24 cellular contexts compared by ENCODE assay signal in genomic region chr1:171661076-171661650, GRCh38. TPM values are rescaled to one million over a fixed set of nuclear protein-coding genes. Genes with fewer than 3 reads are reported as not detected.
DNase-seq lines count a peak whose midpoint lies in the region; ATAC-seq, FAIRE-seq and TF ChIP-seq lines count a peak whose summit lies in the region.
"Had no signal": no experiment of that assay in that cellular context is flagged by ENCODE, and none has a peak within 500 bp of the region (broad histone marks: within the 10 kb centered on the region; RNA-seq: fewer than 3 reads in every experiment).

No MANE protein-coding gene starts in this region.

- H3K4me3 ChIP-seq in bronchial epithelial cell (ENCODE audit: low read depth, low read length), result no peak overlapping the region
- H3K4me3 ChIP-seq in CD8-positive, alpha-beta memory T cell (ENCODE audit: low read length), result no peak overlapping the region
- H3K4me3 ChIP-seq: MG63 had no signal

- FAIRE-seq in bronchial epithelial cell (lab: Jason Lieb, UNC), result no peak
- FAIRE-seq: A204.1 had no signal

- no peak overlapping the region for H3K27ac ChIP-seq in CD8-positive, alpha-beta memory T cell (ENCODE audit: low read depth, low read length)

- H3K27me3 Mint-ChIP-seq in Calu3 (ENCODE audit: unreplicated experiment), result no peaks in the 10 kb centered on the region
- no peaks in the 10 kb centered on the region for H3K27me3 Mint-ChIP-seq in neural crest cell (ENCODE audit: low read depth)
- peaks cover 4 to 13% of the 10 kb centered on the region in 2 donors for H3K27me3 Mint-ChIP-seq in CD8-positive, alpha-beta memory T cell
- no peaks in the 10 kb centered on the region for H3K27me3 Mint-ChIP-seq in activated T-helper 17 cell treated with anti-CD3 and anti-CD28 coated beads, Interleukin-2, amount 50 U/mL, for 72 hours

- no TSS peak for BruUV-seq in Calu3 (replicated peaks; lab: Mats Ljungman, UMichigan)

- H3K9me3 Mint-ChIP-seq in Calu3 (ENCODE audit: low read depth, unreplicated experiment) (peaks cover 3% of the 10 kb centered on the region), neural crest cell (no peaks in the 10 kb centered on the region)
- no peaks in the 10 kb centered on the region for H3K9me3 Mint-ChIP-seq in CD8-positive, alpha-beta memory T cell
- H3K9me3 Mint-ChIP-seq in activated T-helper 17 cell treated with anti-CD3 and anti-CD28 coated beads, Interleukin-2, amount 50 U/mL, for 72 hours, result no peaks in the 10 kb centered on the region
- H3K9me3 Mint-ChIP-seq: CD4-positive, alpha-beta T cell had no signal

- no peaks in the 10 kb centered on the region for H3K36me3 ChIP-seq in bronchial epithelial cell (ENCODE audit: control insufficient read depth, insufficient read depth, low read length)
- no peaks in the 10 kb centered on the region for H3K36me3 ChIP-seq in CD8-positive, alpha-beta memory T cell (ENCODE audit: insufficient read depth, low read length)
- H3K36me3 ChIP-seq: MG63 had no signal

- no peak for TF ChIP-seq CTCF in Calu3 (IDR thresholded peaks at IDR 0.05; ENCODE audit: unreplicated experiment)
- TF ChIP-seq CTCF in bronchial epithelial cell (IDR thresholded peaks at IDR 0.05; ENCODE audit: insufficient read depth, low read length, severe bottlenecking), result no peak
- TF ChIP-seq CTCF in neural crest cell (conservative IDR thresholded peaks at IDR 0.05), result no peak

- ATAC-seq in activated T-helper 17 cell treated with anti-CD3 and anti-CD28 coated beads, Interleukin-2, amount 50 U/mL, for 72 hours (replicated peaks), result no peak
- ATAC-seq in HG02642 (IDR thresholded peaks at IDR 0.05; ENCODE audit: poor library complexity, unreplicated experiment), result no peak
- ATAC-seq in HG03565 (IDR thresholded peaks at IDR 0.05; ENCODE audit: unreplicated experiment), result no peak

- CTCF ChIA-PET in Calu3 (lab: Charles Lee), result no interaction called here
- CTCF ChIA-PET in CD8-positive, alpha-beta memory T cell (lab: Charles Lee), result interaction anchor here (1.5 kb wide), 1 partner anchor 16 kb away, joined by 5 read pairs; no protein-coding TSS in a partner anchor

- no peaks in the 10 kb centered on the region for H3K36me3 Mint-ChIP-seq in Calu3 (ENCODE audit: insufficient read depth, unreplicated experiment)
- H3K36me3 Mint-ChIP-seq in neural crest cell (ENCODE audit: low read depth), result no peaks in the 10 kb centered on the region
- no peaks in the 10 kb centered on the region for H3K36me3 Mint-ChIP-seq in CD8-positive, alpha-beta memory T cell
- H3K36me3 Mint-ChIP-seq in activated T-helper 17 cell treated with anti-CD3 and anti-CD28 coated beads, Interleukin-2, amount 50 U/mL, for 72 hours (ENCODE audit: low read depth), result no peaks in the 10 kb centered on the region

- TF ChIP-seq RAD21 in Ishikawa (IDR thresholded peaks at IDR 0.05; ENCODE audit: low read depth), result no peak

- DNase-seq in Calu3 (peak; percentile 30), bronchial epithelial cell (ENCODE audit: low read depth) (peak; percentile 60), neural crest cell (ENCODE audit: low read depth, low spot score) (no peak)
- no peak for DNase-seq in CD8-positive, alpha-beta memory T cell
- DNase-seq: CD4-positive, alpha-beta T cell; DMS79; H7; MG63; NCI-H1048; NCI-H1436; NCI-H2029; NCI-H2171 treated with DMSO at 0.1 percent for 48 hours; NCI-H446; NCI-H526 treated with DMSO at 0.1 percent for 48 hours; RPMI8226; SHP77 treated with DMSO at 0.1 percent for 48 hours; SK-N-SH had no signal

- H3K4me1 Mint-ChIP-seq in Calu3 (ENCODE audit: low read depth, unreplicated experiment) (peaks cover 21% of the 10 kb centered on the region), neural crest cell (no peaks in the 10 kb centered on the region)
- no peaks in the 10 kb centered on the region for H3K4me1 Mint-ChIP-seq in CD8-positive, alpha-beta memory T cell
- no peaks in the 10 kb centered on the region for H3K4me1 Mint-ChIP-seq in activated T-helper 17 cell treated with anti-CD3 and anti-CD28 coated beads, Interleukin-2, amount 50 U/mL, for 72 hours

- H3K4me3 Mint-ChIP-seq in Calu3 (ENCODE audit: low read depth, unreplicated experiment), result no peak overlapping the region
- H3K4me3 Mint-ChIP-seq in neural crest cell, result no peak overlapping the region
- no peak overlapping the region for H3K4me3 Mint-ChIP-seq in CD8-positive, alpha-beta memory T cell
- H3K4me3 Mint-ChIP-seq in activated T-helper 17 cell treated with anti-CD3 and anti-CD28 coated beads, Interleukin-2, amount 50 U/mL, for 72 hours, result no peak overlapping the region
- H3K4me3 Mint-ChIP-seq: CD4-positive, alpha-beta T cell had no signal

- intact Hi-C loops in Calu3 (cut with micrococcal nuclease; ENCODE audit: unreplicated experiment), result no loop called here

- H3K9me3 ChIP-seq in CD8-positive, alpha-beta memory T cell (ENCODE audit: low read length), result no peaks in the 10 kb centered on the region
- H3K9me3 ChIP-seq: MG63, SK-N-SH had no signal

- H3K27me3 ChIP-seq in bronchial epithelial cell (ENCODE audit: control insufficient read depth, insufficient read depth, low read length), result no peaks in the 10 kb centered on the region
- H3K27me3 ChIP-seq in CD8-positive, alpha-beta memory T cell (ENCODE audit: insufficient read depth, low read length, poor library complexity, severe bottlenecking), result no peaks in the 10 kb centered on the region
- H3K27me3 ChIP-seq: MG63 had no signal

- POLR2A ChIA-PET in CD8-positive, alpha-beta memory T cell (lab: Charles Lee), result interaction anchor here (0.5 kb wide), 1 partner anchor 482 kb away, joined by 4 read pairs; no protein-coding TSS in a partner anchor

- H3K4me1 ChIP-seq in CD8-positive, alpha-beta memory T cell (ENCODE audit: insufficient read depth, low read length), result no peaks in the 10 kb centered on the region

- no peak for TF ChIP-seq EP300 in Ishikawa (IDR thresholded peaks at IDR 0.05; ENCODE audit: borderline replicate concordance)

- H3K27ac Mint-ChIP-seq in Calu3 (ENCODE audit: unreplicated experiment), result peak overlapping the region; percentile 33
- H3K27ac Mint-ChIP-seq in neural crest cell (ENCODE audit: unreplicated experiment), result peak overlapping the region; percentile 44
- peak overlapping the region in 1 of 8 donors; percentile 21 for H3K27ac Mint-ChIP-seq in CD8-positive, alpha-beta memory T cell
- H3K27ac Mint-ChIP-seq in activated T-helper 17 cell treated with anti-CD3 and anti-CD28 coated beads, Interleukin-2, amount 50 U/mL, for 72 hours, result no peak overlapping the region
- H3K27ac Mint-ChIP-seq: CD4-positive, alpha-beta T cell had no signal

TF ChIP-seq in Ishikawa, 13 proteins besides CTCF, POLR2A, EP300 and RAD21:
- TF ChIP-seq USF1 (IDR thresholded peaks at IDR 0.05) (no peak; the same call in 1 of the 2 replicates), TEAD4 (IDR thresholded peaks at IDR 0.05) (0 out of 2 replicates have a peak, but pooled peaks have one; percentile 16)
- TF ChIP-seq, protein P1, sequence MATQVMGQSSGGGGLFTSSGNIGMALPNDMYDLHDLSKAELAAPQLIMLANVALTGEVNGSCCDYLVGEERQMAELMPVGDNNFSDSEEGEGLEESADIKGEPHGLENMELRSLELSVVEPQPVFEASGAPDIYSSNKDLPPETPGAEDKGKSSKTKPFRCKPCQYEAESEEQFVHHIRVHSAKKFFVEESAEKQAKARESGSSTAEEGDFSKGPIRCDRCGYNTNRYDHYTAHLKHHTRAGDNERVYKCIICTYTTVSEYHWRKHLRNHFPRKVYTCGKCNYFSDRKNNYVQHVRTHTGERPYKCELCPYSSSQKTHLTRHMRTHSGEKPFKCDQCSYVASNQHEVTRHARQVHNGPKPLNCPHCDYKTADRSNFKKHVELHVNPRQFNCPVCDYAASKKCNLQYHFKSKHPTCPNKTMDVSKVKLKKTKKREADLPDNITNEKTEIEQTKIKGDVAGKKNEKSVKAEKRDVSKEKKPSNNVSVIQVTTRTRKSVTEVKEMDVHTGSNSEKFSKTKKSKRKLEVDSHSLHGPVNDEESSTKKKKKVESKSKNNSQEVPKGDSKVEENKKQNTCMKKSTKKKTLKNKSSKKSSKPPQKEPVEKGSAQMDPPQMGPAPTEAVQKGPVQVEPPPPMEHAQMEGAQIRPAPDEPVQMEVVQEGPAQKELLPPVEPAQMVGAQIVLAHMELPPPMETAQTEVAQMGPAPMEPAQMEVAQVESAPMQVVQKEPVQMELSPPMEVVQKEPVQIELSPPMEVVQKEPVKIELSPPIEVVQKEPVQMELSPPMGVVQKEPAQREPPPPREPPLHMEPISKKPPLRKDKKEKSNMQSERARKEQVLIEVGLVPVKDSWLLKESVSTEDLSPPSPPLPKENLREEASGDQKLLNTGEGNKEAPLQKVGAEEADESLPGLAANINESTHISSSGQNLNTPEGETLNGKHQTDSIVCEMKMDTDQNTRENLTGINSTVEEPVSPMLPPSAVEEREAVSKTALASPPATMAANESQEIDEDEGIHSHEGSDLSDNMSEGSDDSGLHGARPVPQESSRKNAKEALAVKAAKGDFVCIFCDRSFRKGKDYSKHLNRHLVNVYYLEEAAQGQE (IDR thresholded peaks at IDR 0.05; ENCODE audit: low read depth), result no peak
TF ChIP-seq in Ishikawa: peak in this region for 1.

RNA-seq across cellular contexts. Expression of gene MYOC, which starts 8.7 kb away (rescaled TPM):
- total RNA-seq in Calu3 (2022) (not detected in 2 replicates), bronchial epithelial cell (not detected in 2 replicates), neural crest cell (not detected in 2 replicates)
- total RNA-seq in CD8-positive, alpha-beta memory T cell, result not detected
- polyA plus RNA-seq in CD8-positive, alpha-beta memory T cell, result not detected
- total RNA-seq in activated T-helper 17 cell treated with anti-CD3 and anti-CD28 coated beads, Interleukin-2, amount 50 U/mL, for 72 hours, result not detected
- total RNA-seq: CD4-positive, alpha-beta T cell; H7; OCI-LY7 had no signal
- polyA plus RNA-seq: SK-N-SH had no signal

RNA-seq across cellular contexts. Expression of gene MYOCOS, which starts 39.1 kb away (rescaled TPM):
- total RNA-seq in Calu3 (2022) (0.22 and 0.45 TPM in 2 replicates), bronchial epithelial cell (not detected in 2 replicates), neural crest cell (0.14 and 0.21 TPM in 2 replicates)
- total RNA-seq in CD8-positive, alpha-beta memory T cell, result not detected
- not detected for polyA plus RNA-seq in CD8-positive, alpha-beta memory T cell
- under 1 TPM in 1 of 2 donors, not detected in 1; 0.11 TPM for total RNA-seq in activated T-helper 17 cell treated with anti-CD3 and anti-CD28 coated beads, Interleukin-2, amount 50 U/mL, for 72 hours
- total RNA-seq: H7 had no signal
- polyA plus RNA-seq: BJ, SK-N-SH had no signal

Comparison
In these comparisons a context has a peak if more than half of its experiments do, and no peak if none do; other contexts are left out.
1. DNase-seq: peak in Calu3 (single experiment) and bronchial epithelial cell (single experiment); none in neural crest cell (single experiment) and CD8-positive, alpha-beta memory T cell (0 of 5).